ENCODE assay signal across 25 cellular contexts in genomic region chr12:93201990-93202389, GRCh38.
"Had no signal": no experiment of that assay in that cellular context is flagged by ENCODE, and none has a peak within 500 bp of the region (broad histone marks: within the 10 kb centered on the region; RNA-seq: fewer than 3 reads in every experiment).

No MANE protein-coding gene starts in this region.

- H3K9ac ChIP-seq: SK-N-SH had no signal

- DNase-seq: Karpas-422, KG1, MG63, NCI-H1092, NCI-H1105 treated with DMSO at 0.1 percent for 48 hours, NCI-H1417 treated with DMSO at 0.1 percent for 48 hours, NCI-H146, NCI-H1694 treated with DMSO at 0.1 percent for 48 hours, NCI-H1930, NCI-H2081, NCI-H2107, NCI-H2171, NCI-H226, NCI-H446, NCI-H510A, NCI-H524 treated with DMSO at 0.1 percent for 48 hours, NCI-H69, NCI-H774, PC-3, SIG-M5, SK-N-SH, SW 1271 had no signal

- ATAC-seq: Panc1, PC-3 had no signal

- H3K9me3 ChIP-seq: SJSA1, SK-N-SH had no signal

- H3K27ac ChIP-seq: RWPE1, SJSA1 had no signal

- H3K4me2 ChIP-seq: SK-N-SH had no signal

- H3K27me3 ChIP-seq: MG63, SJSA1 had no signal

- H3K4me3 ChIP-seq: MG63, SJSA1 had no signal

- H3K36me3 ChIP-seq: SJSA1 had no signal
